In genomic region chr14:55581011-55581806, GRCh38 we compare ENCODE assay signal across 8 cellular contexts. TPM values are rescaled to one million over a fixed set of nuclear protein-coding genes. Genes with fewer than 3 reads are reported as not detected.
DNase-seq lines count a peak whose midpoint lies in the region; ATAC-seq and TF ChIP-seq lines count a peak whose summit lies in the region.

No MANE protein-coding gene starts in this region.

- peak overlapping the region; percentile 66 for H3K4me2 ChIP-seq in DND-41 (ENCODE audit: insufficient read depth, low read length)
- H3K4me2 ChIP-seq in HCT116 (ENCODE audit: low read length): peak overlapping the region; percentile 90
- peak overlapping the region; percentile 82 for H3K4me2 ChIP-seq in PC-3 (ENCODE audit: low read length)

- POLR2A ChIA-PET in HCT116 (lab: Charles Lee): interaction anchor here (0.6 kb wide), 1 partner anchor 135 kb away, joined by 3 read pairs; no protein-coding TSS in a partner anchor
- POLR2A ChIA-PET in PC-3 (lab: Charles Lee; ENCODE audit: unreplicated experiment): interaction anchor here (0.5 kb wide), 1 partner anchor 148 kb away, joined by 18 read pairs; no protein-coding TSS in a partner anchor

- peak; percentile 57 for DNase-seq in DND-41
- DNase-seq in HCT116 (ENCODE audit: low read depth, low spot score): no peak
- peak; percentile 65 for DNase-seq in PC-3
- DNase-seq in activated effector memory CD4-positive, alpha-beta T cell treated with Interleukin-2 at 50 U/mL for 16 hours: peak; percentile 28
- peak; percentile 30 for DNase-seq in germinal center (ENCODE audit: low spot score)
- peak; percentile 73 for DNase-seq in type B pancreatic cell (ENCODE audit: extremely low spot score, unreplicated experiment)

- H2AFZ ChIP-seq in DND-41 (ENCODE audit: low read depth, low read length) (peak overlapping the region; percentile 59), HCT116 (ENCODE audit: low read depth, low read length, poor library complexity, severe bottlenecking) (no peak overlapping the region), PC-3 (ENCODE audit: low read length) (peak overlapping the region; percentile 69)

- H3K27ac ChIP-seq in DND-41 (ENCODE audit: low read length) (peak overlapping the region; percentile 77), HCT116 (ENCODE audit: low read depth, low read length) (peak overlapping the region; percentile 87), PC-3 (ENCODE audit: low read length) (peak overlapping the region; percentile 28), neutrophil (peak overlapping the region; percentile 60)

- H3K9me2 ChIP-seq in HCT116 (ENCODE audit: insufficient read depth) (no peaks in the 10 kb centered on the region), PC-3 (replicated peaks; ENCODE audit: low read length) (no peaks in the 10 kb centered on the region)

- no peaks in the 10 kb centered on the region for H3K27me3 ChIP-seq in DND-41 (ENCODE audit: insufficient read depth, low read length, poor library complexity)
- no peaks in the 10 kb centered on the region for H3K27me3 ChIP-seq in HCT116 (ENCODE audit: insufficient read depth, low read length)
- H3K27me3 ChIP-seq in PC-3 (ENCODE audit: low read length): no peaks in the 10 kb centered on the region
- H3K27me3 ChIP-seq in neutrophil: no peaks in the 10 kb centered on the region

- ATAC-seq in DND-41 (ENCODE audit: insufficient read depth, low read depth): peak; percentile 57
- peak; percentile 33 for ATAC-seq in HCT116
- peak; percentile 19 for ATAC-seq in PC-3
- no peak for ATAC-seq in GM21526 (IDR thresholded peaks at IDR 0.05; ENCODE audit: low FRiP score, unreplicated experiment)

- no peak for TF ChIP-seq CTCF in DND-41 (IDR thresholded peaks at IDR 0.05; ENCODE audit: borderline replicate concordance, extremely low read depth, low read length, poor library complexity, severe bottlenecking)
- TF ChIP-seq CTCF in HCT116 (IDR thresholded peaks at IDR 0.05 in 2 of 3, conservative IDR thresholded peaks at IDR 0.05 in 1 of 3; ENCODE audit: borderline replicate concordance in 1 of 3, insufficient read depth in 1 of 3, low read depth in 2 of 3, low read length in 2 of 3): no peak
- no peak for TF ChIP-seq CTCF in PC-3 (conservative IDR thresholded peaks at IDR 0.05; ENCODE audit: low read depth, low read length)
- TF ChIP-seq CTCF in neutrophil (IDR thresholded peaks at IDR 0.05): no peak
- TF ChIP-seq CTCF in type B pancreatic cell (conservative IDR thresholded peaks at IDR 0.05): peak; percentile 11

- H3K4me1 Mint-ChIP-seq in type B pancreatic cell (ENCODE audit: unreplicated experiment): peaks cover 29% of the 10 kb centered on the region

- intact Hi-C loops in HCT116 (cut with micrococcal nuclease) (loop anchor here (2.0 to 5.0 kb wide), 2 partner anchors 134 to 221 kb away; no protein-coding TSS in a partner anchor), PC-3 (cut with micrococcal nuclease) (loop anchor here (2.0 to 5.0 kb wide), 2 partner anchors 20 to 46 kb away; no protein-coding TSS in a partner anchor)

- H3K4me1 ChIP-seq in DND-41 (ENCODE audit: insufficient read depth, low read length) (peaks cover 45% of the 10 kb centered on the region), HCT116 (ENCODE audit: control insufficient read depth in 1 of 2, insufficient read depth in 2 of 2, low read length in 2 of 2) (peaks cover 35 to 56% of the 10 kb centered on the region in 2 experiments), PC-3 (ENCODE audit: insufficient read depth, low read length) (peaks cover 65% of the 10 kb centered on the region), neutrophil (ENCODE audit: control insufficient read depth in 1 of 2, insufficient read depth in 1 of 2, low read depth in 1 of 2, low read length in 1 of 2) (peaks cover 21 to 28% of the 10 kb centered on the region in 2 experiments)

- H3K9me3 Mint-ChIP-seq in type B pancreatic cell: no peaks in the 10 kb centered on the region

- peak overlapping the region; percentile 67 for H3K27ac Mint-ChIP-seq in type B pancreatic cell

- H3K4me3 ChIP-seq in DND-41 (ENCODE audit: low read depth in 1 of 2, low read length in 2 of 2) (peak overlapping the region; percentile 64 to 80), HCT116 (replicated peaks in 1 of 2; ENCODE audit: low read depth in 1 of 2, low read length in 2 of 2) (peak overlapping the region; percentile 80 to 89), PC-3 (ENCODE audit: low read length) (peak overlapping the region; percentile 82), neutrophil (ENCODE audit: low read depth in 1 of 2, low read length in 1 of 2) (peak overlapping the region; percentile 70 to 73)

- no peaks in the 10 kb centered on the region for H3F3A ChIP-seq in PC-3 (ENCODE audit: low read length, unreplicated experiment)

- RAD21 ChIA-PET in HCT116 (lab: Charles Lee; ENCODE audit: low non-redundant PET in 1 of 2, low total read pairs in 2 of 2, uncharacterized antibody in 2 of 2, unreplicated experiment in 2 of 2): interaction anchor here (0.6 to 1.7 kb wide), 3 partner anchors 18 to 135 kb away, joined by 3 to 4 read pairs (median 3); no protein-coding TSS in a partner anchor

- no peak for TF ChIP-seq RAD21 in HCT116 (IDR thresholded peaks at IDR 0.05; ENCODE audit: low read depth)

- H3K79me2 ChIP-seq in DND-41 (ENCODE audit: insufficient read depth, low read length) (peaks cover 67% of the 10 kb centered on the region), HCT116 (ENCODE audit: insufficient read depth, low read length) (peaks cover 71% of the 10 kb centered on the region), PC-3 (ENCODE audit: low read length) (peaks cover 76% of the 10 kb centered on the region)

- H3K9ac ChIP-seq in DND-41 (ENCODE audit: low read depth, low read length): peak overlapping the region; percentile 92
- peak overlapping the region; percentile 91 for H3K9ac ChIP-seq in HCT116 (ENCODE audit: low read length)
- peak overlapping the region; percentile 82 for H3K9ac ChIP-seq in PC-3 (ENCODE audit: low read length)

- H3K27me3 Mint-ChIP-seq in type B pancreatic cell: no peaks in the 10 kb centered on the region

- CTCF ChIA-PET in HCT116 (lab: Charles Lee): no interaction called here
- CTCF ChIA-PET in PC-3 (lab: Charles Lee): interaction anchor here (1.1 to 2.2 kb wide), 2 partner anchors 134 to 143 kb away, joined by 6 to 9 read pairs; no protein-coding TSS in a partner anchor

- H3K36me3 ChIP-seq in DND-41 (ENCODE audit: insufficient read depth, low read length): peaks cover 9% of the 10 kb centered on the region
- H3K36me3 ChIP-seq in HCT116 (ENCODE audit: control insufficient read depth in 1 of 2, insufficient read depth in 2 of 2, low read length in 2 of 2): 0 out of 4 replicates have a peak, but pooled peaks cover 0 to 8% of the 10 kb centered on the region in 2 experiments
- H3K36me3 ChIP-seq in PC-3 (ENCODE audit: low read depth, low read length): no peaks in the 10 kb centered on the region
- no peaks in the 10 kb centered on the region for H3K36me3 ChIP-seq in neutrophil

- H3K4me3 Mint-ChIP-seq in type B pancreatic cell: peak overlapping the region; percentile 83

- H3K9me3 ChIP-seq in DND-41 (ENCODE audit: insufficient read depth, low read length, severe bottlenecking) (no peaks in the 10 kb centered on the region), HCT116 (ENCODE audit: control insufficient read depth in 1 of 2, insufficient read depth in 1 of 2, low read depth in 1 of 2, low read length in 2 of 2) (no peaks in the 10 kb centered on the region), PC-3 (ENCODE audit: low read length) (no peaks in the 10 kb centered on the region), neutrophil (no peaks in the 10 kb centered on the region)

- H4K20me1 ChIP-seq in DND-41 (ENCODE audit: insufficient read depth, low read length) (peaks cover 50% of the 10 kb centered on the region), HCT116 (ENCODE audit: insufficient read depth) (peaks cover 33% of the 10 kb centered on the region; the same call in 1 of the 2 replicates), PC-3 (ENCODE audit: low read length) (peaks cover 51% of the 10 kb centered on the region)

- no peaks in the 10 kb centered on the region for H3K36me3 Mint-ChIP-seq in type B pancreatic cell

- no peak for TF ChIP-seq POLR2A in HCT116 (IDR thresholded peaks at IDR 0.05; ENCODE audit: borderline replicate concordance, extremely low read depth, insufficient read depth, insufficient read length)

- BruUV-seq in HCT116 (replicated peaks; lab: Mats Ljungman, UMichigan) (TSS peak; percentile 47), PC-3 (replicated peaks; lab: Mats Ljungman, UMichigan) (TSS peak; percentile 38)

TF ChIP-seq in HCT116, 20 proteins besides CTCF, POLR2A, EP300 and RAD21:
- TF ChIP-seq CEBPB (IDR thresholded peaks at IDR 0.05; ENCODE audit: low read depth) (no peak), ZNF274 (IDR thresholded peaks at IDR 0.05; ENCODE audit: low read depth, low read length) (no peak), EZH2phosphoT487 (IDR thresholded peaks at IDR 0.05; ENCODE audit: borderline replicate concordance) (no peak), MAX (IDR thresholded peaks at IDR 0.05) (no peak; the same call in 1 of the 2 replicates), YY1 (IDR thresholded peaks at IDR 0.05; ENCODE audit: extremely low read depth, insufficient replicate concordance, low read depth, low read length) (no peak), SRF (IDR thresholded peaks at IDR 0.05; ENCODE audit: low read depth) (no peak), EGR1 (IDR thresholded peaks at IDR 0.05; ENCODE audit: low read depth) (no peak)

RNA-seq across cellular contexts. Expression of gene KTN1, which starts 1.2 kb away (rescaled TPM):
- 105 TPM for total RNA-seq in HCT116 (2021; ENCODE audit: unreplicated experiment)
- 36.2 and 41.3 TPM in 2 replicates for polyA plus RNA-seq in HCT116 (2012)
- total RNA-seq in PC-3 (2014; rRNA removed): 249 and 251 TPM in 2 replicates
- total RNA-seq in type B pancreatic cell (ENCODE audit: low replicate concordance): 103 and 105 TPM in 2 replicates

Comparison
In these comparisons a context has a peak if more than half of its experiments do, and no peak if none do; other contexts are left out.
1. H3K27ac ChIP-seq: peak in every context shown above with its lines; median percentile 87 in HCT116; 77 in DND-41; 60 in neutrophil; 28 in PC-3.